ENCODE assay signal across 1 cellular context in the genomic region with DNA sequence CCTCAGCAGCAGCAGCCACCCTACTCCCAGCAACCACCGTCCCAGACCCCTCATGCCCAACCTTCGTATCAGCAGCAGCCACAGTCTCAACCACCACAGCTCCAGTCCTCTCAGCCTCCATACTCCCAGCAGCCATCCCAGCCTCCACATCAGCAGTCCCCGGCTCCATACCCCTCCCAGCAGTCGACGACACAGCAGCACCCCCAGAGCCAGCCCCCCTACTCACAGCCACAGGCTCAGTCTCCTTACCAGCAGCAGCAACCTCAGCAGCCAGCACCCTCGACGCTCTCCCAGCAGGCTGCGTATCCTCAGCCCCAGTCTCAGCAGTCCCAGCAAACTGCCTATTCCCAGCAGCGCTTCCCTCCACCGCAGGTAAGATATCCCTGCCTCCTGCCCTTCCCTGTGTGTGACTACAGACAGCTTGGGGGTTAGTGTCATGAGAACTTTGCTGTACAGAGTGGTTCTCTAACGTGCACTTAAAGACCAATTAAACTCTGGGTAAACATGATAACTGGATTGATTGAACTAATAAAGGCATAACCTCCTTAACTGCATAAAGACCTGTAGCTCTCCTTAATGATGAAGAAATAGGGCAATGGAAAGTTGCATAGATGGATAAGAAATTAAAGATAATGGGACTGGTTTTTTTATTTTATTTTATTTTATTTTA.
TF ChIP-seq lines count a peak whose summit lies in the region.

No MANE protein-coding gene starts in this region.

TF ChIP-seq in IMR-90, 13 proteins besides CTCF, POLR2A, EP300 and RAD21:
- TF ChIP-seq MXI1 (IDR thresholded peaks at IDR 0.05; ENCODE audit: borderline replicate concordance, low read depth, low read length) (no peak), NFE2L2 (IDR thresholded peaks at IDR 0.05; ENCODE audit: low read depth, low read length) (no peak), CHD1 (IDR thresholded peaks at IDR 0.05; ENCODE audit: low read depth, low read length) (no peak), MAZ (IDR thresholded peaks at IDR 0.05; ENCODE audit: borderline replicate concordance, low read depth, low read length) (no peak), FOS (IDR thresholded peaks at IDR 0.05; ENCODE audit: low read depth, low read length) (no peak), BHLHE40 (IDR thresholded peaks at IDR 0.05; ENCODE audit: low read depth, low read length) (no peak), RCOR1 (IDR thresholded peaks at IDR 0.05; ENCODE audit: insufficient replicate concordance, low read length) (no peak), SMC3 (IDR thresholded peaks at IDR 0.05; ENCODE audit: low read depth, low read length) (no peak), CEBPB (IDR thresholded peaks at IDR 0.05; ENCODE audit: low read depth, low read length) (no peak), MAFK (IDR thresholded peaks at IDR 0.05; ENCODE audit: low read depth, low read length) (no peak), RFX5 (IDR thresholded peaks at IDR 0.05; ENCODE audit: low read depth, low read length) (no peak)
